Comparison of ENCODE assay signal across 1 cellular context in genomic region chr1:169484107-169484506, GRCh38.
TF ChIP-seq lines count a peak whose summit lies in the region.

No MANE protein-coding gene starts in this region.

TF ChIP-seq in K562, 482 proteins besides CTCF, POLR2A, EP300 and RAD21 (continued from another document):
- no peak for TF ChIP-seq ZHX1 (conservative IDR thresholded peaks at IDR 0.05; ENCODE audit: low read length)
- TF ChIP-seq, protein P1, sequence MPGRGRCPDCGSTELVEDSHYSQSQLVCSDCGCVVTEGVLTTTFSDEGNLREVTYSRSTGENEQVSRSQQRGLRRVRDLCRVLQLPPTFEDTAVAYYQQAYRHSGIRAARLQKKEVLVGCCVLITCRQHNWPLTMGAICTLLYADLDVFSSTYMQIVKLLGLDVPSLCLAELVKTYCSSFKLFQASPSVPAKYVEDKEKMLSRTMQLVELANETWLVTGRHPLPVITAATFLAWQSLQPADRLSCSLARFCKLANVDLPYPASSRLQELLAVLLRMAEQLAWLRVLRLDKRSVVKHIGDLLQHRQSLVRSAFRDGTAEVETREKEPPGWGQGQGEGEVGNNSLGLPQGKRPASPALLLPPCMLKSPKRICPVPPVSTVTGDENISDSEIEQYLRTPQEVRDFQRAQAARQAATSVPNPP (IDR thresholded peaks at IDR 0.05; ENCODE audit: borderline replicate concordance, insufficient read depth, insufficient read length), result no peak
- TF ChIP-seq ETV6 (IDR thresholded peaks at IDR 0.05; ENCODE audit: borderline replicate concordance in 1 of 2, low read depth in 2 of 2, low read length in 1 of 2), result no peak
- no peak for TF ChIP-seq ETV6 (CRISPR knock-in tag; IDR thresholded peaks at IDR 0.05; ENCODE audit: borderline replicate concordance)
- no peak for TF ChIP-seq LARP7 (IDR thresholded peaks at IDR 0.05)
- no peak for TF ChIP-seq SIRT6 (IDR thresholded peaks at IDR 0.05; ENCODE audit: low read depth, low read length)
- TF ChIP-seq, protein P2, sequence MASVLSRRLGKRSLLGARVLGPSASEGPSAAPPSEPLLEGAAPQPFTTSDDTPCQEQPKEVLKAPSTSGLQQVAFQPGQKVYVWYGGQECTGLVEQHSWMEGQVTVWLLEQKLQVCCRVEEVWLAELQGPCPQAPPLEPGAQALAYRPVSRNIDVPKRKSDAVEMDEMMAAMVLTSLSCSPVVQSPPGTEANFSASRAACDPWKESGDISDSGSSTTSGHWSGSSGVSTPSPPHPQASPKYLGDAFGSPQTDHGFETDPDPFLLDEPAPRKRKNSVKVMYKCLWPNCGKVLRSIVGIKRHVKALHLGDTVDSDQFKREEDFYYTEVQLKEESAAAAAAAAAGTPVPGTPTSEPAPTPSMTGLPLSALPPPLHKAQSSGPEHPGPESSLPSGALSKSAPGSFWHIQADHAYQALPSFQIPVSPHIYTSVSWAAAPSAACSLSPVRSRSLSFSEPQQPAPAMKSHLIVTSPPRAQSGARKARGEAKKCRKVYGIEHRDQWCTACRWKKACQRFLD (CRISPR knock-in tag; IDR thresholded peaks at IDR 0.05), result peak; percentile 46; the same call in 1 of the 2 replicates
- TF ChIP-seq, protein P3, sequence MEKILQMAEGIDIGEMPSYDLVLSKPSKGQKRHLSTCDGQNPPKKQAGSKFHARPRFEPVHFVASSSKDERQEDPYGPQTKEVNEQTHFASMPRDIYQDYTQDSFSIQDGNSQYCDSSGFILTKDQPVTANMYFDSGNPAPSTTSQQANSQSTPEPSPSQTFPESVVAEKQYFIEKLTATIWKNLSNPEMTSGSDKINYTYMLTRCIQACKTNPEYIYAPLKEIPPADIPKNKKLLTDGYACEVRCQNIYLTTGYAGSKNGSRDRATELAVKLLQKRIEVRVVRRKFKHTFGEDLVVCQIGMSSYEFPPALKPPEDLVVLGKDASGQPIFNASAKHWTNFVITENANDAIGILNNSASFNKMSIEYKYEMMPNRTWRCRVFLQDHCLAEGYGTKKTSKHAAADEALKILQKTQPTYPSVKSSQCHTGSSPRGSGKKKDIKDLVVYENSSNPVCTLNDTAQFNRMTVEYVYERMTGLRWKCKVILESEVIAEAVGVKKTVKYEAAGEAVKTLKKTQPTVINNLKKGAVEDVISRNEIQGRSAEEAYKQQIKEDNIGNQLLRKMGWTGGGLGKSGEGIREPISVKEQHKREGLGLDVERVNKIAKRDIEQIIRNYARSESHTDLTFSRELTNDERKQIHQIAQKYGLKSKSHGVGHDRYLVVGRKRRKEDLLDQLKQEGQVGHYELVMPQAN (IDR thresholded peaks at IDR 0.05; ENCODE audit: borderline replicate concordance), result no peak
- TF ChIP-seq RCOR1 (IDR thresholded peaks at IDR 0.05; ENCODE audit: borderline replicate concordance in 1 of 2, low read depth in 2 of 2, low read length in 2 of 2), result no peak
- no peak for TF ChIP-seq ZBTB2 (IDR thresholded peaks at IDR 0.05)
- no peak for TF ChIP-seq ZNF764 (CRISPR knock-in tag; IDR thresholded peaks at IDR 0.05; ENCODE audit: low read depth)
- no peak for TF ChIP-seq ZNF124 (CRISPR knock-in tag; IDR thresholded peaks at IDR 0.05)
- no peak for TF ChIP-seq MTA3 (IDR thresholded peaks at IDR 0.05; ENCODE audit: borderline replicate concordance)
- TF ChIP-seq BRD9 (IDR thresholded peaks at IDR 0.05; ENCODE audit: low read depth, partially characterized antibody), result no peak
- TF ChIP-seq SRF (CRISPR knock-in tag; IDR thresholded peaks at IDR 0.05), result 0 out of 4 replicates have a peak, but pooled peaks of 1 of the 2 experiments have one; percentile 13
- TF ChIP-seq AFF4 (CRISPR knock-in tag; IDR thresholded peaks at IDR 0.05), result peak; percentile 39; the same call in 1 of the 2 replicates
- no peak for TF ChIP-seq HNRNPH1 (optimal IDR thresholded peaks at IDR 0.05; ENCODE audit: low read depth, low read length)
- TF ChIP-seq CSDE1 (IDR thresholded peaks at IDR 0.05), result no peak
- no peak for TF ChIP-seq MYBL2 (IDR thresholded peaks at IDR 0.05; ENCODE audit: low read depth)
- TF ChIP-seq MYBL2 (CRISPR knock-in tag; IDR thresholded peaks at IDR 0.05; ENCODE audit: borderline replicate concordance), result no peak
- TF ChIP-seq, protein P4, sequence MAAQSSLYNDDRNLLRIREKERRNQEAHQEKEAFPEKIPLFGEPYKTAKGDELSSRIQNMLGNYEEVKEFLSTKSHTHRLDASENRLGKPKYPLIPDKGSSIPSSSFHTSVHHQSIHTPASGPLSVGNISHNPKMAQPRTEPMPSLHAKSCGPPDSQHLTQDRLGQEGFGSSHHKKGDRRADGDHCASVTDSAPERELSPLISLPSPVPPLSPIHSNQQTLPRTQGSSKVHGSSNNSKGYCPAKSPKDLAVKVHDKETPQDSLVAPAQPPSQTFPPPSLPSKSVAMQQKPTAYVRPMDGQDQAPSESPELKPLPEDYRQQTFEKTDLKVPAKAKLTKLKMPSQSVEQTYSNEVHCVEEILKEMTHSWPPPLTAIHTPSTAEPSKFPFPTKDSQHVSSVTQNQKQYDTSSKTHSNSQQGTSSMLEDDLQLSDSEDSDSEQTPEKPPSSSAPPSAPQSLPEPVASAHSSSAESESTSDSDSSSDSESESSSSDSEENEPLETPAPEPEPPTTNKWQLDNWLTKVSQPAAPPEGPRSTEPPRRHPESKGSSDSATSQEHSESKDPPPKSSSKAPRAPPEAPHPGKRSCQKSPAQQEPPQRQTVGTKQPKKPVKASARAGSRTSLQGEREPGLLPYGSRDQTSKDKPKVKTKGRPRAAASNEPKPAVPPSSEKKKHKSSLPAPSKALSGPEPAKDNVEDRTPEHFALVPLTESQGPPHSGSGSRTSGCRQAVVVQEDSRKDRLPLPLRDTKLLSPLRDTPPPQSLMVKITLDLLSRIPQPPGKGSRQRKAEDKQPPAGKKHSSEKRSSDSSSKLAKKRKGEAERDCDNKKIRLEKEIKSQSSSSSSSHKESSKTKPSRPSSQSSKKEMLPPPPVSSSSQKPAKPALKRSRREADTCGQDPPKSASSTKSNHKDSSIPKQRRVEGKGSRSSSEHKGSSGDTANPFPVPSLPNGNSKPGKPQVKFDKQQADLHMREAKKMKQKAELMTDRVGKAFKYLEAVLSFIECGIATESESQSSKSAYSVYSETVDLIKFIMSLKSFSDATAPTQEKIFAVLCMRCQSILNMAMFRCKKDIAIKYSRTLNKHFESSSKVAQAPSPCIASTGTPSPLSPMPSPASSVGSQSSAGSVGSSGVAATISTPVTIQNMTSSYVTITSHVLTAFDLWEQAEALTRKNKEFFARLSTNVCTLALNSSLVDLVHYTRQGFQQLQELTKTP (IDR thresholded peaks at IDR 0.05; ENCODE audit: low read depth in 1 of 2, partially characterized antibody in 2 of 2), result no peak
- TF ChIP-seq SMARCB1 (IDR thresholded peaks at IDR 0.05; ENCODE audit: insufficient read length, low read depth), result no peak
- TF ChIP-seq REST (CRISPR knock-in tag; IDR thresholded peaks at IDR 0.05; ENCODE audit: low read depth), result no peak
TF ChIP-seq in K562: peak in this region for 7.
